Comparison of ENCODE assay signal across 1 cellular context in genomic region chr22:32137731-32138324, GRCh38.
A peak's percentile ranks its signal among the peaks of the same experiment; 100 is the strongest.
TF ChIP-seq lines count a peak whose summit lies in the region.
"Not testable (repeated sequence)": the region's sequence is repeated elsewhere in the genome, so short reads cannot be mapped to it uniquely, and the experiment has no call there.

No MANE protein-coding gene starts in this region.

TF ChIP-seq in K562, 482 proteins besides CTCF, POLR2A, EP300 and RAD21 (continued from another document):
- TF ChIP-seq NKRF (IDR thresholded peaks at IDR 0.05; ENCODE audit: borderline replicate concordance) (peak; percentile 62; the same call in 1 of the 2 replicates), TAF9B (IDR thresholded peaks at IDR 0.05; ENCODE audit: partially characterized antibody) (peak; percentile 57), PKNOX1 (IDR thresholded peaks at IDR 0.05) (peak; percentile 46; the same call in 1 of the 2 replicates), KDM1A (IDR thresholded peaks at IDR 0.05) (peak; percentile 87 to 89; a peak in 3 of 4 replicates), ZBTB40 (IDR thresholded peaks at IDR 0.05) (peak; percentile 74), NCOA1 (IDR thresholded peaks at IDR 0.05; ENCODE audit: low read depth) (peak; percentile 35; the same call in 1 of the 2 replicates), HDAC2 (IDR thresholded peaks at IDR 0.05) (0 out of 2 replicates have a peak, but pooled peaks have one; percentile 37), IRF2 (CRISPR knock-in tag; IDR thresholded peaks at IDR 0.05) (peak; percentile 91; the same call in 1 of the 2 replicates), ZNF318 (IDR thresholded peaks at IDR 0.05; ENCODE audit: borderline replicate concordance in 1 of 2, low read depth in 1 of 2) (peak in 1 of 2 experiments; percentile 97; a peak in 2 of 4 replicates), MNT (conservative IDR thresholded peaks at IDR 0.05) (peak in 1 of 2 experiments; percentile 62; a peak in 2 of 4 replicates)
- TF ChIP-seq ZBTB40 (CRISPR knock-in tag; IDR thresholded peaks at IDR 0.05), result not testable (repeated sequence)
